In the genomic region with DNA sequence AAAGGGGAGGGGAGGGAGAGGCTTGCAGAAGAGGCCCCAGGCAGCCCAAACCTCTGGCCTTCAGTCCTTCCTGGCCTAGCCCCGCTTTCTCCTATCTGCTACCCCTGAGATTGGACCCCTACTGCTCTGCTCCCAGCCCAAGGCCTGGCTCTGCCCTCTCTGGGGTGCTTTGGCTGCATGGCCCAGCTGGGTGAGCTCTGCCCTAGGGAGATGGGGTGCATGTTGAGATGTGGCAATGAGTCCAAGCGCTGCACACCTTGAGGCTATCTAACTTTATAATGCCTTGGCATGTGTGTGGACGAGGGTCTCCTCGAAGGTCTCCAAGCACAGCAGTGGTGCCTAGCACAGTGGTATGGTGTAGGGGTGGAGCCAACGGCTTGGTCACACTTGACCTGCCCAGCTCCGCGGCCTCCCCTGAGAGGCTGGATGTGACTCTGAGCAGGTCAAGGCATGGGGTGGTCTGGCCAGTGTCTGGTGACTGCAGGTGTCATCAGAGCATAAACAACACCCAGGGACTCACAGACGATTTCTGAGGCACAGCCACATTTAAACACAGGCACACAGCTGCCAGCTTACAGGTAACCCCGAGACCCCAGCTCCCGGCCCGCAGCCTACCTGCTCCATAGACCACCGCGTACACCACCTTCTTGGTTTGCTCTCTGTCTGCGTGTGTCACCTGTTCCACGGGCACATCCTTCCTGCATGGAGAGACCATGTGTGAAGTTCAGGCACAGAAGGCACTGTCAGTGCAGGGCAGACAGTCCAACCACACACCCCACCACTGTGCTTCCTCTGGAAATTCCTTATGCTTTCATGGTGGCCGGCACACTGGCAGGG, we compare ENCODE assay signal across 23 cellular contexts. TPM values are rescaled to one million over a fixed set of nuclear protein-coding genes. Genes with fewer than 3 reads are reported as not detected.
DNase-seq lines count a peak whose midpoint lies in the region; TF ChIP-seq lines count a peak whose summit lies in the region.
"Had no signal": no experiment of that assay in that cellular context is flagged by ENCODE, and none has a peak within 500 bp of the region (broad histone marks: within the 10 kb centered on the region; RNA-seq: fewer than 3 reads in every experiment).

No MANE protein-coding gene starts in this region.

- no peak overlapping the region for H3K4me3 Mint-ChIP-seq in HFFc6
- no peak overlapping the region for H3K4me3 Mint-ChIP-seq in type B pancreatic cell
- H3K4me3 Mint-ChIP-seq: activated CD4-positive, alpha-beta T cell treated with anti-CD3 and anti-CD28 coated beads for 36 hours; CD4-positive, alpha-beta T cell; H9; naive thymus-derived CD4-positive, alpha-beta T cell had no signal

- peaks cover 4% of the 10 kb centered on the region; the same call in 1 of the 2 replicates for H3K27me3 Mint-ChIP-seq in HFFc6 (ENCODE audit: insufficient read depth)
- H3K27me3 Mint-ChIP-seq in type B pancreatic cell: peaks cover 7% of the 10 kb centered on the region

- H3K27me3 ChIP-seq in MM.1S (replicated peaks; ENCODE audit: insufficient read depth, low read length): no peaks in the 10 kb centered on the region
- H3K27me3 ChIP-seq: sigmoid colon had no signal

- DNase-seq in HFFc6 (peak; percentile 24), RPMI7951 (ENCODE audit: low read depth) (peak; percentile 75), islet precursor cell (peak; percentile 85), type B pancreatic cell (ENCODE audit: extremely low spot score, unreplicated experiment) (peak; percentile 57), MM.1S (no peak), NCI-H2029 (lab: John Stamatoyannopoulos, UW) (no peak)
- no peak for DNase-seq in stimulated activated CD4-positive, alpha-beta T cell treated with anti-CD3 and anti-CD28 coated beads, Interleukin-12 subunit alpha, Interleukin-12 subunit beta, amount 100 ng/mL, for 4 hours
- DNase-seq: activated CD4-positive, alpha-beta T cell treated with anti-CD3 and anti-CD28 coated beads for 36 hours; activated naive CD4-positive, alpha-beta T cell treated with anti-CD3 and anti-CD28 coated beads, Interleukin-2, amount 50 U/mL, for 16 hours; activated T-cell treated with anti-CD3 and anti-CD28 coated beads, Interleukin-2, amount 50 U/mL, for 48 hours; brain microvascular endothelial cell; CD4-positive, alpha-beta T cell; effector memory CD4-positive, alpha-beta T cell; H9; left colon; naive thymus-derived CD4-positive, alpha-beta T cell; NCI-H1930; NCI-H82; SIG-M5; sigmoid colon; T-helper 1 cell had no signal

- no peaks in the 10 kb centered on the region for H3K9me2 ChIP-seq in MM.1S (replicated peaks; ENCODE audit: insufficient read depth, low read length)

- TF ChIP-seq CTCF in HFFc6 (IDR thresholded peaks at IDR 0.05) (no peak), type B pancreatic cell (conservative IDR thresholded peaks at IDR 0.05) (no peak), MM.1S (IDR thresholded peaks at IDR 0.05; ENCODE audit: low read length) (no peak)

- no peak overlapping the region for H2AFZ ChIP-seq in MM.1S (ENCODE audit: low read length)

- H3K4me1 ChIP-seq in MM.1S (ENCODE audit: low read length): no peaks in the 10 kb centered on the region
- H3K4me1 ChIP-seq: sigmoid colon had no signal

- H3K9me3 Mint-ChIP-seq in HFFc6 (peaks cover 9% of the 10 kb centered on the region), type B pancreatic cell (peaks cover 5% of the 10 kb centered on the region)
- H3K9me3 Mint-ChIP-seq: CD4-positive, alpha-beta T cell had no signal

- H3K36me3 Mint-ChIP-seq in HFFc6 (ENCODE audit: low read depth) (peaks cover 12% of the 10 kb centered on the region; the same call in 1 of the 2 replicates), type B pancreatic cell (no peaks in the 10 kb centered on the region)

- peaks cover 12% of the 10 kb centered on the region for H3K4me1 Mint-ChIP-seq in HFFc6 (ENCODE audit: low read depth)
- H3K4me1 Mint-ChIP-seq in type B pancreatic cell (ENCODE audit: unreplicated experiment): peaks cover 3% of the 10 kb centered on the region
- H3K4me1 Mint-ChIP-seq: activated CD4-positive, alpha-beta T cell treated with anti-CD3 and anti-CD28 coated beads for 36 hours; H9; naive thymus-derived CD4-positive, alpha-beta T cell had no signal

- H3F3A ChIP-seq in MM.1S (ENCODE audit: insufficient read depth, low read length): no peaks in the 10 kb centered on the region

- H3K27ac Mint-ChIP-seq in HFFc6: no peak overlapping the region
- H3K27ac Mint-ChIP-seq in type B pancreatic cell: no peak overlapping the region
- H3K27ac Mint-ChIP-seq: activated CD4-positive, alpha-beta T cell treated with anti-CD3 and anti-CD28 coated beads for 36 hours; CD4-positive, alpha-beta T cell; naive thymus-derived CD4-positive, alpha-beta T cell had no signal

- no peaks in the 10 kb centered on the region for H3K9me3 ChIP-seq in MM.1S (replicated peaks; ENCODE audit: insufficient read depth, low read length)
- H3K9me3 ChIP-seq: sigmoid colon had no signal

- no peak overlapping the region for H3K4me3 ChIP-seq in MM.1S (ENCODE audit: low read length)
- H3K4me3 ChIP-seq: sigmoid colon had no signal

- no peak overlapping the region for H3K9ac ChIP-seq in MM.1S (ENCODE audit: low read length)

- no peaks in the 10 kb centered on the region for H3K36me3 ChIP-seq in MM.1S (replicated peaks; ENCODE audit: insufficient read depth, low read length)
- H3K36me3 ChIP-seq: brain microvascular endothelial cell, sigmoid colon had no signal

- H3K79me2 ChIP-seq in MM.1S (ENCODE audit: low read length): no peaks in the 10 kb centered on the region

- no peak overlapping the region for H3K4me2 ChIP-seq in MM.1S (ENCODE audit: low read depth, low read length)

- H3K27ac ChIP-seq in MM.1S (ENCODE audit: low read length): no peak overlapping the region
- H3K27ac ChIP-seq: brain microvascular endothelial cell, sigmoid colon had no signal

- no peaks in the 10 kb centered on the region for H4K20me1 ChIP-seq in MM.1S (ENCODE audit: insufficient read depth, low read length)

RNA-seq across cellular contexts. Expression of a gene that starts 36.3 kb away (rescaled TPM):
- under 1 TPM in 5 of 6 experiments, not detected in 1; 0.05 to 0.14 (median 0.11) TPM for total RNA-seq in HFFc6 (2021; fragmentation: NEBNext Ultra II Directional; extraction: Animal tissue kit (Norgen Biotek cat#: 25700))
- total RNA-seq in RPMI7951 (2014; rRNA removed; shearing (Covaris generic)): 0.10 TPM in 1 of 2 replicates, not detected in the other
- total RNA-seq in type B pancreatic cell (ENCODE audit: low replicate concordance): 9.6 and 14.9 TPM in 2 replicates
- total RNA-seq: CD4-positive, alpha-beta T cell; glomerular endothelial cell; OCI-LY7 had no signal

Comparison
In these comparisons a context has a peak if more than half of its experiments do, and no peak if none do; other contexts are left out.
1. DNase-seq: peak in HFFc6 (single experiment), RPMI7951 (single experiment), islet precursor cell (single experiment) and type B pancreatic cell (single experiment); none in stimulated activated CD4-positive, alpha-beta T cell treated with anti-CD3 and anti-CD28 coated beads, Interleukin-12 subunit alpha, Interleukin-12 subunit beta, amount 100 ng/mL, for 4 hours (single experiment), MM.1S (single experiment) and NCI-H2029 (single experiment).